Comparison of ENCODE assay signal across 31 cellular contexts in the genomic region with DNA sequence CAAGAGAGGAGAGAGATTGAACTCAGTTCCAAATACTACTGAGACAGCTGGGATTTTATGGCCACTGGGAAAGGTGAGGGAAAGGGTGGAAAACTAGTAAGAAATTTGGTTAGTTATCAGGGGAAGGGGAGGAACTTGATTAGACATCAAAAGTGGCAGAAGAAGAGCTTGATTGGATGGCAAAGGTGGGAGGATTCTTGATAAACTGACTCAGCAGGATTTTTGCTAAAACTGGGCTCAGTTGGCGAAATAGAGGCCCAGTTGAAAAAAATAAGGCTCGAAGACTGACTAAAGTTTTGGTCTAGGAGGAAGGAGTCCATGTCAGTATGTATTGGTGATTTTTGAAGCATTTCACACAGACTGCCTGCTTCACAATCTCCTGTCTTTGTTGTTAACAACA. TPM values are rescaled to one million over a fixed set of nuclear protein-coding genes. Genes with fewer than 3 reads are reported as not detected.
"Had no signal": no experiment of that assay in that cellular context is flagged by ENCODE, and none has a peak within 500 bp of the region (broad histone marks: within the 10 kb centered on the region; RNA-seq: fewer than 3 reads in every experiment).

No MANE protein-coding gene starts in this region.

- H3K36me3 Mint-ChIP-seq: activated CD4-positive, alpha-beta memory T cell treated with anti-CD3 and anti-CD28 coated beads for 36 hours; activated naive CD8-positive, alpha-beta T cell had no signal

- FAIRE-seq: bronchial epithelial cell, frontal cortex had no signal

- H3K4me3 Mint-ChIP-seq: activated CD4-positive, alpha-beta memory T cell treated with anti-CD3 and anti-CD28 coated beads for 36 hours; activated CD4-positive, alpha-beta T cell treated with anti-CD3 and anti-CD28 coated beads for 36 hours; activated CD4-positive, alpha-beta T cell treated with anti-CD3 and anti-CD28 coated beads, Interleukin-2, amount 10 ng/mL, durations not matched to agents 24 days and 14 days; activated naive CD8-positive, alpha-beta T cell; activated T-cell treated with anti-CD3 and anti-CD28 coated beads, Interleukin-2, amount 50 U/mL, for 24 hours; activated T-cell treated with anti-CD3 and anti-CD28 coated beads, Interleukin-2, amount 50 U/mL, for 72 hours; central memory CD8-positive, alpha-beta T cell; dendritic cell treated with granulocyte-macrophage colony-stimulating factor and Interleukin-4, amounts not matched to agents 40 ng/mL and 50 ng/mL, for 4 days; T-helper 17 cell; T-helper 2 cell treated with Interferon-gamma antibody and Interleukin-4, amounts not matched to agents 5 μg/mL and 100 μg/mL, for 36 hours had no signal

- H3K4me3 ChIP-seq: coronary artery, dorsolateral prefrontal cortex, esophagus squamous epithelium, heart left ventricle had no signal

- H3K4me1 ChIP-seq: esophagus squamous epithelium, heart left ventricle had no signal

- DNase-seq: activated CD4-positive, alpha-beta memory T cell treated with anti-CD3 and anti-CD28 coated beads for 36 hours; activated CD4-positive, alpha-beta T cell treated with anti-CD3 and anti-CD28 coated beads for 36 hours; activated CD4-positive, alpha-beta T cell treated with anti-CD3 and anti-CD28 coated beads, Interleukin-2, amount 10 ng/mL, durations not matched to agents 24 days and 14 days; activated CD4-positive, CD25-positive, alpha-beta regulatory T cell; activated CD4-positive, CD25-positive, alpha-beta regulatory T cell treated with anti-CD3 and anti-CD28 coated beads, Interleukin-2, amount 50 U/mL, for 72 hours; activated CD8-positive, alpha-beta memory T cell treated with anti-CD3 and anti-CD28 coated beads, Interleukin-2, amount 50 U/mL, for 48 hours; activated gamma-delta T cell; activated naive CD4-positive, alpha-beta T cell; activated naive CD4-positive, alpha-beta T cell treated with anti-CD3 and anti-CD28 coated beads, Interleukin-2, amount 50 U/mL, for 16 hours; activated T-cell treated with anti-CD3 and anti-CD28 coated beads for 4 hours; activated T-cell treated with anti-CD3 and anti-CD28 coated beads, Interleukin-2, amount 50 U/mL, for 24 hours; activated T-cell treated with anti-CD3 and anti-CD28 coated beads, Interleukin-2, amount 50 U/mL, for 72 hours; amniotic stem cell; anterior cingulate cortex; brain microvascular endothelial cell; dorsolateral prefrontal cortex; effector memory CD4-positive, alpha-beta T cell; erythroblast; esophagus squamous epithelium; glutamatergic neuron; heart left ventricle; T-helper 1 cell; T-helper 17 cell; T1000 had no signal

- H3K4me1 Mint-ChIP-seq: activated CD4-positive, alpha-beta T cell treated with anti-CD3 and anti-CD28 coated beads for 36 hours; activated CD4-positive, alpha-beta T cell treated with anti-CD3 and anti-CD28 coated beads, Interleukin-2, amount 10 ng/mL, durations not matched to agents 24 days and 14 days; central memory CD8-positive, alpha-beta T cell; T-helper 17 cell had no signal

- H3K9me3 ChIP-seq: esophagus squamous epithelium, heart left ventricle had no signal

- H3K36me3 ChIP-seq: brain microvascular endothelial cell, esophagus squamous epithelium, heart left ventricle had no signal

- H3K9me3 Mint-ChIP-seq: activated CD4-positive, alpha-beta memory T cell treated with anti-CD3 and anti-CD28 coated beads for 36 hours; activated T-cell treated with anti-CD3 and anti-CD28 coated beads, Interleukin-2, amount 50 U/mL, for 24 hours; activated T-cell treated with anti-CD3 and anti-CD28 coated beads, Interleukin-2, amount 50 U/mL, for 72 hours; central memory CD8-positive, alpha-beta T cell; dendritic cell treated with granulocyte-macrophage colony-stimulating factor and Interleukin-4, amounts not matched to agents 40 ng/mL and 50 ng/mL, for 4 days; T-helper 2 cell treated with Interferon-gamma antibody and Interleukin-4, amounts not matched to agents 5 μg/mL and 100 μg/mL, for 36 hours had no signal

- H3K27me3 ChIP-seq: brain microvascular endothelial cell, esophagus squamous epithelium had no signal

- H3K27ac Mint-ChIP-seq: activated CD4-positive, alpha-beta memory T cell treated with anti-CD3 and anti-CD28 coated beads for 36 hours; activated CD4-positive, alpha-beta T cell treated with anti-CD3 and anti-CD28 coated beads for 36 hours; activated CD4-positive, alpha-beta T cell treated with anti-CD3 and anti-CD28 coated beads, Interleukin-2, amount 10 ng/mL, durations not matched to agents 24 days and 14 days; activated naive CD8-positive, alpha-beta T cell; activated T-cell treated with anti-CD3 and anti-CD28 coated beads, Interleukin-2, amount 50 U/mL, for 24 hours; activated T-cell treated with anti-CD3 and anti-CD28 coated beads, Interleukin-2, amount 50 U/mL, for 72 hours; dendritic cell treated with granulocyte-macrophage colony-stimulating factor and Interleukin-4, amounts not matched to agents 40 ng/mL and 50 ng/mL, for 4 days; T-helper 17 cell; T-helper 2 cell treated with Interferon-gamma antibody and Interleukin-4, amounts not matched to agents 5 μg/mL and 100 μg/mL, for 36 hours had no signal

- H3K27ac ChIP-seq: brain microvascular endothelial cell, coronary artery, dorsolateral prefrontal cortex, esophagus squamous epithelium, heart left ventricle had no signal

- ATAC-seq: activated CD4-positive, alpha-beta T cell treated with anti-CD3 and anti-CD28 coated beads for 36 hours; activated T-cell treated with anti-CD3 and anti-CD28 coated beads, Interleukin-2, amount 50 U/mL, for 72 hours; heart left ventricle; T-helper 17 cell had no signal

RNA-seq across cellular contexts. Expression of a gene that starts 56.3 kb away (rescaled TPM):
- total RNA-seq: activated CD4-positive, alpha-beta memory T cell treated with anti-CD3 and anti-CD28 coated beads for 36 hours; activated CD4-positive, alpha-beta T cell treated with anti-CD3 and anti-CD28 coated beads for 36 hours; activated CD4-positive, alpha-beta T cell treated with anti-CD3 and anti-CD28 coated beads, Interleukin-2, amount 10 ng/mL, durations not matched to agents 24 days and 14 days; activated T-cell treated with anti-CD3 and anti-CD28 coated beads, Interleukin-2, amount 50 U/mL, for 72 hours; T-helper 17 cell had no signal
